In genomic region chr5:141605523-141606277, GRCh38 we compare ENCODE assay signal across 8 cellular contexts. TPM values are rescaled to one million over a fixed set of nuclear protein-coding genes. Genes with fewer than 3 reads are reported as not detected.
A peak's percentile ranks its signal among the peaks of the same experiment; 100 is the strongest.
DNase-seq lines count a peak whose midpoint lies in the region; ATAC-seq and TF ChIP-seq lines count a peak whose summit lies in the region.

No MANE protein-coding gene starts in this region.

- no peak for TF ChIP-seq CTCF in CD14-positive monocyte (IDR thresholded peaks at IDR 0.05)
- no peak for TF ChIP-seq CTCF in IMR-90 (conservative IDR thresholded peaks at IDR 0.05; ENCODE audit: low read depth, low read length)

- H3K4ac ChIP-seq in IMR-90 (ENCODE audit: low read depth, low read length): no peak overlapping the region

- H3K36me3 ChIP-seq in IMR-90 (ENCODE audit: control insufficient read depth, insufficient read depth, low read length): no peaks in the 10 kb centered on the region

- intact Hi-C loops in CD14-positive monocyte (cut with micrococcal nuclease): no loop called here
- intact Hi-C loops in IMR-90 (cut with micrococcal nuclease): loop anchor here (2.0 kb wide), 1 partner anchor 13 kb away; the partner anchor contains the start of gene DIAPH1

- no peak overlapping the region for H2BK120ac ChIP-seq in IMR-90 (ENCODE audit: low read depth, low read length)

- no peak overlapping the region for H3K14ac ChIP-seq in IMR-90 (replicated peaks; ENCODE audit: low read depth, low read length)

- POLR2A ChIA-PET in IMR-90 (lab: Charles Lee; ENCODE audit: unreplicated experiment): no interaction called here

- no peak overlapping the region for H3K27ac ChIP-seq in IMR-90 (ENCODE audit: insufficient read depth, low read length)

- H3K23ac ChIP-seq in IMR-90 (ENCODE audit: low read depth, low read length): no peak overlapping the region

- no peak overlapping the region for H2BK5ac ChIP-seq in IMR-90 (ENCODE audit: low read depth, low read length, poor library complexity, severe bottlenecking)

- H3K9ac ChIP-seq in IMR-90 (ENCODE audit: low read depth, low read length): no peak overlapping the region

- whole genome bisulfite sequencing in IMR-90 (ENCODE audit: extremely low coverage in 2 of 2, insufficient read length in 1 of 2), 2 experiments: no CpG with 5 or more reads among the region's 6 CpGs

- H2AK5ac ChIP-seq in IMR-90 (ENCODE audit: low read depth, low read length): no peak overlapping the region

- no peak overlapping the region for H4K8ac ChIP-seq in IMR-90 (ENCODE audit: low read depth in 2 of 2, low read length in 2 of 2)

- H3K27ac Mint-ChIP-seq in CD14-positive monocyte: peak overlapping the region; percentile 99 to 100 (median 100)
- peak overlapping the region; percentile 88 to 90 for H3K27ac Mint-ChIP-seq in effector memory CD8-positive, alpha-beta T cell

- DNase-seq in CD14-positive monocyte (ENCODE audit: low spot score): peak; percentile 86
- no peak for DNase-seq in IMR-90
- DNase-seq in activated CD4-positive, alpha-beta T cell treated with anti-CD3 and anti-CD28 coated beads for 4 hours: peak; percentile 64
- peak; percentile 66 to 73 (median 66) for DNase-seq in effector memory CD8-positive, alpha-beta T cell
- DNase-seq in pulmonary artery endothelial cell (ENCODE audit: low read depth, low spot score): peak; percentile 71
- DNase-seq in HuH-7.5 (ENCODE audit: low spot score): no peak
- no peak for DNase-seq in T1000 (lab: John Stamatoyannopoulos, UW)

- CTCF ChIA-PET in IMR-90 (lab: Yijun Ruan, JAX): interaction anchor here (1.2 kb wide), 1 partner anchor 14 kb away, joined by 3 read pairs; no protein-coding TSS in a partner anchor

- peaks cover 3% of the 10 kb centered on the region; the same call in 1 of the 2 replicates for H4K20me1 ChIP-seq in IMR-90 (ENCODE audit: insufficient read depth, low read length)

- no peaks in the 10 kb centered on the region for H3K27me3 Mint-ChIP-seq in CD14-positive monocyte (ENCODE audit: low read depth in 3 of 3)
- H3K27me3 Mint-ChIP-seq in effector memory CD8-positive, alpha-beta T cell: no peaks in the 10 kb centered on the region

- H3K9me3 ChIP-seq in IMR-90 (ENCODE audit: control insufficient read depth, insufficient read depth, low read length): no peaks in the 10 kb centered on the region

- no peak overlapping the region for H3K18ac ChIP-seq in IMR-90 (ENCODE audit: low read depth, low read length)

- no peak overlapping the region for H2BK15ac ChIP-seq in IMR-90 (ENCODE audit: low read depth, low read length)

- H3K4me2 ChIP-seq in IMR-90 (ENCODE audit: low read depth, low read length): no peak overlapping the region

- H3K36me3 Mint-ChIP-seq in CD14-positive monocyte: peaks cover 14 to 32% of the 10 kb centered on the region in 2 donors
- peaks cover 29% of the 10 kb centered on the region for H3K36me3 Mint-ChIP-seq in effector memory CD8-positive, alpha-beta T cell (ENCODE audit: insufficient read depth)

- no peak overlapping the region for H3K56ac ChIP-seq in IMR-90 (ENCODE audit: extremely low read depth, insufficient read depth, low read length)

- no TSS peak for BruUV-seq in IMR-90 (replicated peaks; lab: Mats Ljungman, UMichigan)

- H4K91ac ChIP-seq in IMR-90 (ENCODE audit: insufficient read depth, low read depth, low read length): no peak overlapping the region

- peaks cover 89% of the 10 kb centered on the region for H3K4me1 Mint-ChIP-seq in CD14-positive monocyte
- peaks cover 55 to 67% of the 10 kb centered on the region in 2 donors for H3K4me1 Mint-ChIP-seq in effector memory CD8-positive, alpha-beta T cell (ENCODE audit: low read depth in 2 of 2)

- H3K9me3 Mint-ChIP-seq in CD14-positive monocyte: peaks cover 0 to 2% (median 0%) of the 10 kb centered on the region in 7 donors
- no peaks in the 10 kb centered on the region for H3K9me3 Mint-ChIP-seq in effector memory CD8-positive, alpha-beta T cell

- H3K9me1 ChIP-seq in IMR-90 (ENCODE audit: insufficient read depth, low read length): peaks cover 5% of the 10 kb centered on the region

- H3K4me3 ChIP-seq in IMR-90 (ENCODE audit: insufficient read depth, low read depth, low read length): no peak overlapping the region

- peaks cover 20 to 36% of the 10 kb centered on the region in 2 experiments for H3K79me1 ChIP-seq in IMR-90 (ENCODE audit: low read depth in 1 of 2, low read length in 2 of 2)

- TF ChIP-seq RAD21 in IMR-90 (IDR thresholded peaks at IDR 0.05; ENCODE audit: low read length): no peak

- dilution Hi-C loops in IMR-90 (cut with HindIII; ENCODE audit: low sequenced_read_pairs, unreplicated experiment): no loop called here

- H2BK20ac ChIP-seq in IMR-90 (ENCODE audit: low read depth, low read length): no peak overlapping the region

- in situ Hi-C loops in IMR-90 (cut with MboI; ENCODE audit: low sequenced_read_pairs): no loop called here

- H3K4me3 Mint-ChIP-seq in CD14-positive monocyte: peak overlapping the region; percentile 56 to 61
- H3K4me3 Mint-ChIP-seq in effector memory CD8-positive, alpha-beta T cell: peak overlapping the region; percentile 71 to 77

- no peaks in the 10 kb centered on the region for H3K27me3 ChIP-seq in IMR-90 (ENCODE audit: control insufficient read depth, insufficient read depth, low read length)

- no peak for TF ChIP-seq POLR2A in IMR-90 (IDR thresholded peaks at IDR 0.05; ENCODE audit: low read depth, low read length)

- peak; percentile 98 for ATAC-seq in GM21390 (IDR thresholded peaks at IDR 0.05; ENCODE audit: unreplicated experiment)
- ATAC-seq in IMR-90 (ENCODE audit: low read depth): no peak
- peak; percentile 97 for ATAC-seq in effector memory CD8-positive, alpha-beta T cell (replicated peaks)

- H2AFZ ChIP-seq in IMR-90 (replicated peaks; ENCODE audit: low read length, poor library complexity): no peak overlapping the region

- peak overlapping the region; percentile 23; the same call in 1 of the 2 replicates for H4K5ac ChIP-seq in IMR-90 (ENCODE audit: low read depth, low read length)

- H3K4me1 ChIP-seq in IMR-90 (ENCODE audit: control insufficient read depth, insufficient read depth, low read length): peaks cover 4% of the 10 kb centered on the region

- H2AK9ac ChIP-seq in IMR-90 (replicated peaks; ENCODE audit: low read depth, low read length, poor library complexity): no peak overlapping the region

TF ChIP-seq in IMR-90, 13 proteins besides CTCF, POLR2A, EP300 and RAD21 (continues in another document):
- TF ChIP-seq MAZ (IDR thresholded peaks at IDR 0.05; ENCODE audit: borderline replicate concordance, low read depth, low read length) (no peak), SMC3 (IDR thresholded peaks at IDR 0.05; ENCODE audit: low read depth, low read length) (no peak), MAFK (IDR thresholded peaks at IDR 0.05; ENCODE audit: low read depth, low read length) (no peak), FOS (IDR thresholded peaks at IDR 0.05; ENCODE audit: low read depth, low read length) (no peak), USF2 (IDR thresholded peaks at IDR 0.05; ENCODE audit: low read depth, low read length) (no peak), RFX5 (IDR thresholded peaks at IDR 0.05; ENCODE audit: low read depth, low read length) (no peak), ELK1 (IDR thresholded peaks at IDR 0.05; ENCODE audit: borderline replicate concordance, low read depth, low read length) (no peak), CEBPB (IDR thresholded peaks at IDR 0.05; ENCODE audit: low read depth, low read length) (no peak), RCOR1 (IDR thresholded peaks at IDR 0.05; ENCODE audit: insufficient replicate concordance, low read length) (no peak), CHD1 (IDR thresholded peaks at IDR 0.05; ENCODE audit: low read depth, low read length) (no peak), MXI1 (IDR thresholded peaks at IDR 0.05; ENCODE audit: borderline replicate concordance, low read depth, low read length) (no peak)

RNA-seq across cellular contexts. Expression of gene DIAPH1, which starts 13.1 kb away (rescaled TPM):
- polyA plus RNA-seq in CD14-positive monocyte (10 to 100 TPM; 60.2 to 98.6 TPM), IMR-90 (2012; rRNA removed) (30.7 and 37.4 TPM in 2 replicates)
- total RNA-seq in IMR-90 (2012; rRNA removed) (12.0 and 15.8 TPM in 2 replicates), pulmonary artery endothelial cell (42.7 and 52.6 TPM in 2 replicates)
- polyA plus RNA-seq in IMR-90 (2012; cell fraction: cytosol; rRNA removed): 16.8 and 22.1 TPM in 2 replicates
- polyA plus RNA-seq in IMR-90 (2012; cell fraction: nucleus; rRNA removed; ENCODE audit: low replicate concordance): 53.9 and 92.2 TPM in 2 replicates

RNA-seq across cellular contexts. Expression of gene HDAC3, which starts 30.9 kb away (rescaled TPM):
- polyA plus RNA-seq in CD14-positive monocyte: 10 to 100 TPM; 80.5 to 82.3 TPM
- 71.7 and 84.2 TPM in 2 replicates for total RNA-seq in IMR-90 (2012; rRNA removed)
- 78.6 and 89.7 TPM in 2 replicates for polyA plus RNA-seq in IMR-90 (2012; rRNA removed)
- 46.2 and 62.2 TPM in 2 replicates for polyA plus RNA-seq in IMR-90 (2012; cell fraction: cytosol; rRNA removed)
- 123 and 229 TPM in 2 replicates for polyA plus RNA-seq in IMR-90 (2012; cell fraction: nucleus; rRNA removed; ENCODE audit: low replicate concordance)
- total RNA-seq in pulmonary artery endothelial cell: 44.7 and 57.3 TPM in 2 replicates

RNA-seq across cellular contexts. Expression of gene RELL2, which starts 31.1 kb away (rescaled TPM):
- polyA plus RNA-seq in CD14-positive monocyte (1 to 10 TPM; 1.0 to 1.3 TPM), IMR-90 (2012; rRNA removed) (7.6 and 9.1 TPM in 2 replicates)
- total RNA-seq in IMR-90 (2012; rRNA removed) (2.2 TPM in 2 replicates), pulmonary artery endothelial cell (2.7 and 3.3 TPM in 2 replicates)
- 6.7 and 7.8 TPM in 2 replicates for polyA plus RNA-seq in IMR-90 (2012; cell fraction: cytosol; rRNA removed)
- 18.2 and 44.0 TPM in 2 replicates for polyA plus RNA-seq in IMR-90 (2012; cell fraction: nucleus; rRNA removed; ENCODE audit: low replicate concordance)

RNA-seq across cellular contexts. Expression of gene FCHSD1, which starts 45.5 kb away (rescaled TPM):
- polyA plus RNA-seq in CD14-positive monocyte (1 to 10 TPM; 3.0 to 3.4 TPM), IMR-90 (2012; rRNA removed) (58.7 and 62.1 TPM in 2 replicates)
- total RNA-seq in IMR-90 (2012; rRNA removed) (32.8 and 33.2 TPM in 2 replicates), pulmonary artery endothelial cell (20.0 and 22.9 TPM in 2 replicates)
- 28.5 and 58.9 TPM in 2 replicates for polyA plus RNA-seq in IMR-90 (2012; cell fraction: cytosol; rRNA removed)
- 598 and 798 TPM in 2 replicates for polyA plus RNA-seq in IMR-90 (2012; cell fraction: nucleus; rRNA removed; ENCODE audit: low replicate concordance)

Comparison
In these comparisons a context has a peak if more than half of its experiments do, and no peak if none do; other contexts are left out.
1. DNase-seq: peak in CD14-positive monocyte (single experiment), activated CD4-positive, alpha-beta T cell treated with anti-CD3 and anti-CD28 coated beads for 4 hours (2 of 2), effector memory CD8-positive, alpha-beta T cell (3 of 3) and pulmonary artery endothelial cell (single experiment); none in IMR-90 (single experiment), HuH-7.5 (single experiment) and T1000 (single experiment).